In the genomic region with DNA sequence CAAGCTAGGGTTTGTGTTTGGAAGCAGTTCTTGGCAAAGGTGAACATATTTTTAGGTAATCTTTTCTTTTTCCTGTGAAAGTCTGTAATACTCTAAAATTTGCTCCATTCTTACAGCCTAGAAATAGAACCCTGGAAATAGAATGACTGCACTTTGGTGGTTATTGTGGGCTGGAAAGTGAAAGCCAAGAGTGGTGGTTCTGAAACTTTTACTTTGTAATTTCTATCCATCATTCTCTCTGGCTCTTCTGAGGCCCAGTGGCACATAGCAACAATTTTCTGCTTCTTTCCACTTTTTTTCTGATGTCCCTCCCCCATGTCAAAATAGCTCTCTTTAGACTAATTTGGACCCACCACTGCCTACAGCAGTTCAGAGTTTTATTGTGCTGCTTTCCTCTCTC, we compare ENCODE assay signal across 19 cellular contexts.
"Had no signal": no experiment of that assay in that cellular context is flagged by ENCODE, and none has a peak within 500 bp of the region (broad histone marks: within the 10 kb centered on the region; RNA-seq: fewer than 3 reads in every experiment).

No MANE protein-coding gene starts in this region.

- H3K4me3 ChIP-seq: adrenal gland, breast epithelium, coronary artery, heart left ventricle, left ventricle myocardium inferior, smooth muscle cell, tibial artery had no signal

- H3K9me3 ChIP-seq: adrenal gland, breast epithelium, heart left ventricle, left ventricle myocardium inferior, tibial artery had no signal

- H3K27ac ChIP-seq: adrenal gland, breast epithelium, coronary artery, heart left ventricle, left ventricle myocardium inferior, tibial artery had no signal

- H3K27me3 ChIP-seq: adrenal gland, heart left ventricle, tibial artery had no signal

- H3K36me3 Mint-ChIP-seq: stimulated activated memory B cell treated with anti-CD40 and anti-IgM and Interleukin-4, amounts not matched to agents 10 μg/mL and 1 μg/mL and 100 μg/mL, for 72 hours had no signal

- H3K36me3 ChIP-seq: adrenal gland, breast epithelium, heart left ventricle, left ventricle myocardium inferior, tibial artery had no signal

- H3K27ac Mint-ChIP-seq: activated B cell treated with CpG ODN at 0.5 μM for 24 hours; activated CD4-positive, alpha-beta T cell treated with anti-CD3 and anti-CD28 coated beads, Interleukin-2, amount 10 ng/mL, durations not matched to agents 24 days and 14 days; nephron; stimulated activated memory B cell treated with anti-CD40 and anti-IgM and Interleukin-4, amounts not matched to agents 10 μg/mL and 1 μg/mL and 100 μg/mL, for 72 hours had no signal

- H3K27me3 Mint-ChIP-seq: stimulated activated memory B cell treated with anti-CD40 and anti-IgM and Interleukin-4, amounts not matched to agents 10 μg/mL and 1 μg/mL and 100 μg/mL, for 72 hours had no signal

- ATAC-seq: activated T-cell treated with anti-CD3 and anti-CD28 coated beads, Interleukin-2, amount 50 U/mL, for 4 hours; heart left ventricle; sciatic nerve; stimulated activated memory B cell treated with anti-CD40 and anti-IgM and Interleukin-4, amounts not matched to agents 10 μg/mL and 1 μg/mL and 100 μg/mL, for 72 hours had no signal

- H3K4me2 ChIP-seq: smooth muscle cell had no signal

- H3K9me3 Mint-ChIP-seq: activated B cell treated with CpG ODN at 0.5 μM for 24 hours; activated CD4-positive, alpha-beta T cell treated with anti-CD3 and anti-CD28 coated beads, Interleukin-2, amount 10 ng/mL, durations not matched to agents 24 days and 14 days; activated T-cell treated with anti-CD3 and anti-CD28 coated beads, Interleukin-2, amount 50 U/mL, for 4 hours; nephron; stimulated activated memory B cell treated with anti-CD40 and anti-IgM and Interleukin-4, amounts not matched to agents 10 μg/mL and 1 μg/mL and 100 μg/mL, for 72 hours had no signal

- H3K4me1 Mint-ChIP-seq: activated B cell treated with CpG ODN at 0.5 μM for 24 hours; nephron; stimulated activated memory B cell treated with anti-CD40 and anti-IgM and Interleukin-4, amounts not matched to agents 10 μg/mL and 1 μg/mL and 100 μg/mL, for 72 hours had no signal

- DNase-seq: activated B cell treated with CpG ODN at 0.5 μM for 24 hours; activated CD4-positive, alpha-beta T cell treated with anti-CD3 and anti-CD28 coated beads, Interleukin-2, amount 10 ng/mL, durations not matched to agents 24 days and 14 days; activated CD8-positive, alpha-beta memory T cell treated with anti-CD3 and anti-CD28 coated beads, Interleukin-2, amount 50 U/mL, for 4 hours; activated naive CD4-positive, alpha-beta T cell treated with anti-CD3 and anti-CD28 coated beads, Interleukin-2, amount 50 U/mL, for 16 hours; activated T-cell treated with anti-CD3 and anti-CD28 coated beads, Interleukin-2, amount 50 U/mL, for 4 hours; adrenal gland; erythroblast; heart left ventricle; left ventricle myocardium inferior; mammary epithelial cell; midbrain; stimulated activated CD4-positive, alpha-beta T cell treated with anti-CD3 and anti-CD28 coated beads, Interleukin-4, amount 100 ng/mL, for 4 hours; tibial artery had no signal

- H3K4me1 ChIP-seq: adrenal gland, breast epithelium, heart left ventricle, left ventricle myocardium inferior, tibial artery had no signal

- H3K4me3 Mint-ChIP-seq: activated B cell treated with CpG ODN at 0.5 μM for 24 hours; activated CD4-positive, alpha-beta T cell treated with anti-CD3 and anti-CD28 coated beads, Interleukin-2, amount 10 ng/mL, durations not matched to agents 24 days and 14 days; activated T-cell treated with anti-CD3 and anti-CD28 coated beads, Interleukin-2, amount 50 U/mL, for 4 hours; nephron; stimulated activated memory B cell treated with anti-CD40 and anti-IgM and Interleukin-4, amounts not matched to agents 10 μg/mL and 1 μg/mL and 100 μg/mL, for 72 hours had no signal
